22 cellular contexts compared by ENCODE assay signal in the genomic region with DNA sequence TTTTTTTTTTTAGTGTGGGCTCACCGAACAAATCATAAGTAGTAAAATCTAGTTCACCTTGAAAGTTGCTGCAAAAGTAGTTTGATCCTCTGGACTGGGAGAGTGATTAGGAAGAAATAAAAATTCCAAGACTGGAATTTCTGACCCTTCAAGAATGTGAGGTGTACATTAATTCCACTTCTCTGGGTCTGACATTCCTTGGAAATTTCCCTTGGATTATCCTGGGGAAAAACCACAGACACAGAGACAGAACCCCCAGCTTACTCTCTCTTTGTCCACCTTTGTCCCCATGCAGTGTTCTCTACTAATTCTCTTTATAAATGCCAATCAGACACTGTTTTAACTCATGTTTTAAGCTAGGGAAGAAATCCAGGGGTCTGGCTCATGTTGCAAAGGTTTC.
A peak's percentile ranks its signal among the peaks of the same experiment; 100 is the strongest.
DNase-seq lines count a peak whose midpoint lies in the region; ATAC-seq lines count a peak whose summit lies in the region.
"Had no signal": no experiment of that assay in that cellular context is flagged by ENCODE, and none has a peak within 500 bp of the region (broad histone marks: within the 10 kb centered on the region; RNA-seq: fewer than 3 reads in every experiment).

No MANE protein-coding gene starts in this region.

- H3K27ac ChIP-seq in mesendoderm (ENCODE audit: low read depth, low read length): no peak overlapping the region
- H3K27ac ChIP-seq: BLaER1, GM23248, Peyer's patch had no signal

- no peak overlapping the region for H3K18ac ChIP-seq in mesendoderm (ENCODE audit: low read length)

- no peak overlapping the region for H3K4me2 ChIP-seq in mesendoderm (ENCODE audit: low read length)
- H3K4me2 ChIP-seq: BLaER1 had no signal

- H3K27ac Mint-ChIP-seq in naive thymus-derived CD8-positive, alpha-beta T cell: no peak overlapping the region
- H3K27ac Mint-ChIP-seq: CD4-positive, alpha-beta memory T cell had no signal

- peak; percentile 21 for DNase-seq in G401 (ENCODE audit: low spot score)
- peak; percentile 63 for DNase-seq in astrocyte of the hippocampus (ENCODE audit: low read depth, low spot score)
- no peak for DNase-seq in mesendoderm
- DNase-seq in renal cortical epithelial cell (ENCODE audit: low read depth): peak; percentile 47
- no peak for DNase-seq in activated gamma-delta T cell (lab: John Stamatoyannopoulos, UW)
- no peak for DNase-seq in naive thymus-derived CD8-positive, alpha-beta T cell
- no peak for DNase-seq in NCI-H748 (lab: John Stamatoyannopoulos, UW; ENCODE audit: unreplicated experiment)
- DNase-seq: CD4-positive, alpha-beta memory T cell; DMS153; GF-D8; GM23248; NCI-H1092 treated with DMSO at 0.1 percent for 48 hours; NCI-H146; NCI-H2029 treated with DMSO at 0.1 percent for 48 hours; NCI-H2171 treated with DMSO at 0.1 percent for 48 hours; NCI-H446 treated with DMSO at 0.1 percent for 48 hours; NCI-H69; Peyer's patch had no signal

- H3K36me3 ChIP-seq in mesendoderm (ENCODE audit: control insufficient read depth, insufficient read depth, low read length): no peaks in the 10 kb centered on the region
- H3K36me3 ChIP-seq: BLaER1, Peyer's patch had no signal

- H3K9ac ChIP-seq in mesendoderm (ENCODE audit: low read length): no peak overlapping the region
- H3K9ac ChIP-seq: BLaER1, GM23248 had no signal

- no peaks in the 10 kb centered on the region for H3K4me1 Mint-ChIP-seq in naive thymus-derived CD8-positive, alpha-beta T cell
- H3K4me1 Mint-ChIP-seq: CD4-positive, alpha-beta memory T cell had no signal

- no peak overlapping the region for H4K8ac ChIP-seq in mesendoderm (ENCODE audit: low read depth, low read length)

- no peak overlapping the region for H3K4me3 ChIP-seq in mesendoderm (ENCODE audit: low read length)
- H3K4me3 ChIP-seq: BLaER1, GM23248, K562, Peyer's patch had no signal

- H3K4me1 ChIP-seq in mesendoderm (ENCODE audit: control insufficient read depth, low read depth, low read length): no peaks in the 10 kb centered on the region
- H3K4me1 ChIP-seq: Peyer's patch had no signal

- no peaks in the 10 kb centered on the region for H3K36me3 Mint-ChIP-seq in naive thymus-derived CD8-positive, alpha-beta T cell
- H3K36me3 Mint-ChIP-seq: CD4-positive, alpha-beta memory T cell had no signal

- H3K4me3 Mint-ChIP-seq in naive thymus-derived CD8-positive, alpha-beta T cell: no peak overlapping the region
- H3K4me3 Mint-ChIP-seq: CD4-positive, alpha-beta memory T cell had no signal

- H3K23ac ChIP-seq in mesendoderm (ENCODE audit: low read length): no peak overlapping the region

- POLR2A ChIA-PET in naive thymus-derived CD8-positive, alpha-beta T cell (lab: Charles Lee): no interaction called here

- H3K79me1 ChIP-seq in mesendoderm (ENCODE audit: low read length): no peaks in the 10 kb centered on the region

- no peak for ATAC-seq in naive thymus-derived CD8-positive, alpha-beta T cell
- ATAC-seq: HCT116, K562, Right ventricle myocardium inferior had no signal

- in situ Hi-C loops in G401 (cut with HindIII; ENCODE audit: low sequenced_read_pairs): no loop called here

- peak overlapping the region; percentile 64 for H2BK15ac ChIP-seq in mesendoderm (replicated peaks; ENCODE audit: low read depth)

- H2AK5ac ChIP-seq in mesendoderm (ENCODE audit: low read length): no peak overlapping the region

- no peaks in the 10 kb centered on the region for H3K27me3 ChIP-seq in mesendoderm (ENCODE audit: insufficient read depth, low read length, poor library complexity)
- H3K27me3 ChIP-seq: BLaER1, Peyer's patch had no signal

- H4K5ac ChIP-seq in mesendoderm (ENCODE audit: low read length): no peak overlapping the region

- H3K9me3 Mint-ChIP-seq in naive thymus-derived CD8-positive, alpha-beta T cell: peaks cover 0 to 3% (median 0%) of the 10 kb centered on the region in 9 donors

- H3K56ac ChIP-seq in mesendoderm (ENCODE audit: low read length): no peak overlapping the region

- H2BK5ac ChIP-seq in mesendoderm (ENCODE audit: low read length): no peak overlapping the region

- no CpG with 5 or more reads among the region's 1 CpG for WGBS in mesendoderm (ENCODE audit: extremely low coverage, insufficient coverage, low lambda C conversion rate)

- no peak overlapping the region for H3K4ac ChIP-seq in mesendoderm (ENCODE audit: low read depth, low read length)

- no peaks in the 10 kb centered on the region for H3K79me2 ChIP-seq in mesendoderm (ENCODE audit: control insufficient read depth, insufficient read depth, low read length)

- peaks cover 0 to 32% (median 16%) of the 10 kb centered on the region in 5 donors for H3K27me3 Mint-ChIP-seq in naive thymus-derived CD8-positive, alpha-beta T cell

- no peak overlapping the region for H2BK120ac ChIP-seq in mesendoderm (ENCODE audit: low read depth, low read length)

Comparison
In these comparisons a context has a peak if more than half of its experiments do, and no peak if none do; other contexts are left out.
1. DNase-seq: peak in G401 (single experiment), astrocyte of the hippocampus (single experiment) and renal cortical epithelial cell (single experiment); none in mesendoderm (single experiment), activated gamma-delta T cell (single experiment), naive thymus-derived CD8-positive, alpha-beta T cell (0 of 10) and NCI-H748 (single experiment).